ENCODE assay signal across 29 cellular contexts in genomic region chr4:128951316-128951715, GRCh38.
"Had no signal": no experiment of that assay in that cellular context is flagged by ENCODE, and none has a peak within 500 bp of the region (broad histone marks: within the 10 kb centered on the region; RNA-seq: fewer than 3 reads in every experiment).

No MANE protein-coding gene starts in this region.

- H3K4me1 Mint-ChIP-seq: activated CD4-positive, alpha-beta T cell treated with anti-CD3 and anti-CD28 coated beads, Interleukin-2, amount 10 ng/mL, durations not matched to agents 7 days and 5 days; activated naive CD4-positive, alpha-beta T cell treated with anti-CD3 and anti-CD28 coated beads, Interleukin-2, amount 50 U/mL, for 24 hours; brain had no signal

- H3K4me1 ChIP-seq: Peyer's patch, SJCRH30 had no signal

- H3K4me3 ChIP-seq: cardiac muscle cell, MG63, Peyer's patch, SJCRH30 had no signal

- H3K36me3 ChIP-seq: cardiac muscle cell, MG63, Peyer's patch had no signal

- H3K27ac Mint-ChIP-seq: activated CD4-positive, alpha-beta memory T cell treated with anti-CD3 and anti-CD28 coated beads for 36 hours; activated CD4-positive, alpha-beta T cell treated with anti-CD3 and anti-CD28 coated beads, Interleukin-2, amount 10 ng/mL, durations not matched to agents 7 days and 5 days; activated naive CD4-positive, alpha-beta T cell treated with anti-CD3 and anti-CD28 coated beads, Interleukin-2, amount 50 U/mL, for 24 hours had no signal

- H3K9me3 Mint-ChIP-seq: activated CD4-positive, alpha-beta T cell treated with anti-CD3 and anti-CD28 coated beads, Interleukin-2, amount 10 ng/mL, durations not matched to agents 7 days and 5 days; activated naive CD4-positive, alpha-beta T cell treated with anti-CD3 and anti-CD28 coated beads, Interleukin-2, amount 50 U/mL, for 24 hours; brain had no signal

- H3K4me3 Mint-ChIP-seq: activated CD4-positive, alpha-beta memory T cell treated with anti-CD3 and anti-CD28 coated beads for 36 hours; activated CD4-positive, alpha-beta T cell treated with anti-CD3 and anti-CD28 coated beads, Interleukin-2, amount 10 ng/mL, durations not matched to agents 7 days and 5 days; activated naive CD4-positive, alpha-beta T cell treated with anti-CD3 and anti-CD28 coated beads, Interleukin-2, amount 50 U/mL, for 24 hours; brain had no signal

- H3K9me3 ChIP-seq: MG63, Peyer's patch, SJCRH30, SK-N-SH had no signal

- H3K27me3 Mint-ChIP-seq: activated CD4-positive, alpha-beta memory T cell treated with anti-CD3 and anti-CD28 coated beads for 36 hours; activated CD4-positive, alpha-beta T cell treated with anti-CD3 and anti-CD28 coated beads, Interleukin-2, amount 10 ng/mL, durations not matched to agents 7 days and 5 days; activated naive CD4-positive, alpha-beta T cell treated with anti-CD3 and anti-CD28 coated beads, Interleukin-2, amount 50 U/mL, for 24 hours; brain had no signal

- H3K27ac ChIP-seq: cardiac muscle cell, Peyer's patch, RWPE1, SJCRH30, VCaP had no signal

- H3K9ac ChIP-seq: SK-N-SH had no signal

- H3K9me2 ChIP-seq: SK-N-SH had no signal

- DNase-seq: activated CD4-positive, alpha-beta memory T cell treated with anti-CD3 and anti-CD28 coated beads for 36 hours; activated CD4-positive, alpha-beta T cell treated with anti-CD3 and anti-CD28 coated beads, Interleukin-2, amount 10 ng/mL, durations not matched to agents 7 days and 5 days; activated CD4-positive, CD25-positive, alpha-beta regulatory T cell; activated effector memory CD4-positive, alpha-beta T cell treated with Interleukin-2 at 50 U/mL for 16 hours; activated naive CD4-positive, alpha-beta T cell; aorta; MG63; MV-4-11; NCI-H1092 treated with DMSO at 0.1 percent for 48 hours; NCI-H1417 treated with DMSO at 0.1 percent for 48 hours; NCI-H1694; NCI-H2029; NCI-H2107; NCI-H2171 treated with DMSO at 0.1 percent for 48 hours; NCI-H226; NCI-H526; NCI-H774; NK-92 treated with Interleukin-12 subunit alpha and Interleukin-12 subunit beta, amount 100 ng/mL, for 24 hours; OCI-M1; Peyer's patch; Right ventricle myocardium superior; SJCRH30; SK-N-SH; T-helper 1 cell had no signal

- H3K4me2 ChIP-seq: SK-N-SH had no signal

- H3K27me3 ChIP-seq: cardiac muscle cell, MG63, Peyer's patch, SJCRH30 had no signal
